Comparison of ENCODE assay signal across 1 cellular context in genomic region chr5:150245111-150245789, GRCh38.
TF ChIP-seq lines count a peak whose summit lies in the region.

No MANE protein-coding gene starts in this region.

TF ChIP-seq in K562, 482 proteins besides CTCF, POLR2A, EP300 and RAD21 (continued from another document):
- TF ChIP-seq VEZF1 (CRISPR knock-in tag; IDR thresholded peaks at IDR 0.05): peak; percentile 53; the same call in 1 of the 2 replicates
